3 cellular contexts compared by ENCODE assay signal in the genomic region with DNA sequence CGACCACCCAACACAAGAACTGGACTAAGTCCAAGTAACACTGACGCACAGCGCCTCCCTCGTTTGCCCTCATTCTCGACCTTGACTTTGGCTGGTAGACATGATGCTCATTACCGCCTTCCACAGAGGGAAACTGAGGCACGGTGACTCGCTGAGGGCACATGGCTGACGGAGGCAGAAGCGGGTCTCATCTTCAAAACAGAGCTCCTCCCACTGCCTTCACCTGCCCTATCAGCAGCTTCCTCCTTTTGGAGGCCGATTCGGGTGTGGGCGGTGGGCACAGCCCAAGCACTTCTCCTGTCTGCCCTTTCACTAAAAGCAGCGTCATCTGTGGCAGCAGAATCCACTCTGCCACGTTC.
TF ChIP-seq lines count a peak whose summit lies in the region.

No MANE protein-coding gene starts in this region.

TF ChIP-seq in SK-N-SH, 30 proteins besides CTCF, POLR2A, EP300 and RAD21 (continues in another document):
- TF ChIP-seq MEF2A (IDR thresholded peaks at IDR 0.05; ENCODE audit: borderline replicate concordance, low read depth) (no peak), FOXM1 (IDR thresholded peaks at IDR 0.05; ENCODE audit: low read depth) (no peak), CHD2 (IDR thresholded peaks at IDR 0.05; ENCODE audit: low read length, partially characterized antibody) (no peak), GABPA (IDR thresholded peaks at IDR 0.05; ENCODE audit: low read depth) (no peak), POLR2AphosphoS5 (IDR thresholded peaks at IDR 0.05; ENCODE audit: low read depth, low read length) (no peak), SIN3A (IDR thresholded peaks at IDR 0.05; ENCODE audit: borderline replicate concordance, low read depth, low read length) (no peak), RFX5 (IDR thresholded peaks at IDR 0.05; ENCODE audit: low read length) (no peak), FOXJ3 (CRISPR knock-in tag; IDR thresholded peaks at IDR 0.05) (no peak), GATA2 (CRISPR knock-in tag; IDR thresholded peaks at IDR 0.05) (no peak), FOSL2 (IDR thresholded peaks at IDR 0.05; ENCODE audit: borderline replicate concordance, low read depth) (no peak)
- TF ChIP-seq, protein P1, sequence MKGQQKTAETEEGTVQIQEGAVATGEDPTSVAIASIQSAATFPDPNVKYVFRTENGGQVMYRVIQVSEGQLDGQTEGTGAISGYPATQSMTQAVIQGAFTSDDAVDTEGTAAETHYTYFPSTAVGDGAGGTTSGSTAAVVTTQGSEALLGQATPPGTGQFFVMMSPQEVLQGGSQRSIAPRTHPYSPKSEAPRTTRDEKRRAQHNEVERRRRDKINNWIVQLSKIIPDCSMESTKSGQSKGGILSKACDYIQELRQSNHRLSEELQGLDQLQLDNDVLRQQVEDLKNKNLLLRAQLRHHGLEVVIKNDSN (IDR thresholded peaks at IDR 0.05; ENCODE audit: borderline replicate concordance, low read depth): no peak
- TF ChIP-seq, protein P2, sequence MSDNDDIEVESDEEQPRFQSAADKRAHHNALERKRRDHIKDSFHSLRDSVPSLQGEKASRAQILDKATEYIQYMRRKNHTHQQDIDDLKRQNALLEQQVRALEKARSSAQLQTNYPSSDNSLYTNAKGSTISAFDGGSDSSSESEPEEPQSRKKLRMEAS (IDR thresholded peaks at IDR 0.05; ENCODE audit: low read depth): no peak
- TF ChIP-seq, protein P3, sequence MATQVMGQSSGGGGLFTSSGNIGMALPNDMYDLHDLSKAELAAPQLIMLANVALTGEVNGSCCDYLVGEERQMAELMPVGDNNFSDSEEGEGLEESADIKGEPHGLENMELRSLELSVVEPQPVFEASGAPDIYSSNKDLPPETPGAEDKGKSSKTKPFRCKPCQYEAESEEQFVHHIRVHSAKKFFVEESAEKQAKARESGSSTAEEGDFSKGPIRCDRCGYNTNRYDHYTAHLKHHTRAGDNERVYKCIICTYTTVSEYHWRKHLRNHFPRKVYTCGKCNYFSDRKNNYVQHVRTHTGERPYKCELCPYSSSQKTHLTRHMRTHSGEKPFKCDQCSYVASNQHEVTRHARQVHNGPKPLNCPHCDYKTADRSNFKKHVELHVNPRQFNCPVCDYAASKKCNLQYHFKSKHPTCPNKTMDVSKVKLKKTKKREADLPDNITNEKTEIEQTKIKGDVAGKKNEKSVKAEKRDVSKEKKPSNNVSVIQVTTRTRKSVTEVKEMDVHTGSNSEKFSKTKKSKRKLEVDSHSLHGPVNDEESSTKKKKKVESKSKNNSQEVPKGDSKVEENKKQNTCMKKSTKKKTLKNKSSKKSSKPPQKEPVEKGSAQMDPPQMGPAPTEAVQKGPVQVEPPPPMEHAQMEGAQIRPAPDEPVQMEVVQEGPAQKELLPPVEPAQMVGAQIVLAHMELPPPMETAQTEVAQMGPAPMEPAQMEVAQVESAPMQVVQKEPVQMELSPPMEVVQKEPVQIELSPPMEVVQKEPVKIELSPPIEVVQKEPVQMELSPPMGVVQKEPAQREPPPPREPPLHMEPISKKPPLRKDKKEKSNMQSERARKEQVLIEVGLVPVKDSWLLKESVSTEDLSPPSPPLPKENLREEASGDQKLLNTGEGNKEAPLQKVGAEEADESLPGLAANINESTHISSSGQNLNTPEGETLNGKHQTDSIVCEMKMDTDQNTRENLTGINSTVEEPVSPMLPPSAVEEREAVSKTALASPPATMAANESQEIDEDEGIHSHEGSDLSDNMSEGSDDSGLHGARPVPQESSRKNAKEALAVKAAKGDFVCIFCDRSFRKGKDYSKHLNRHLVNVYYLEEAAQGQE (IDR thresholded peaks at IDR 0.05; ENCODE audit: low read depth, low read length): no peak
- TF ChIP-seq, protein P4, sequence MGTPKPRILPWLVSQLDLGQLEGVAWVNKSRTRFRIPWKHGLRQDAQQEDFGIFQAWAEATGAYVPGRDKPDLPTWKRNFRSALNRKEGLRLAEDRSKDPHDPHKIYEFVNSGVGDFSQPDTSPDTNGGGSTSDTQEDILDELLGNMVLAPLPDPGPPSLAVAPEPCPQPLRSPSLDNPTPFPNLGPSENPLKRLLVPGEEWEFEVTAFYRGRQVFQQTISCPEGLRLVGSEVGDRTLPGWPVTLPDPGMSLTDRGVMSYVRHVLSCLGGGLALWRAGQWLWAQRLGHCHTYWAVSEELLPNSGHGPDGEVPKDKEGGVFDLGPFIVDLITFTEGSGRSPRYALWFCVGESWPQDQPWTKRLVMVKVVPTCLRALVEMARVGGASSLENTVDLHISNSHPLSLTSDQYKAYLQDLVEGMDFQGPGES (IDR thresholded peaks at IDR 0.05; ENCODE audit: low read depth, low read length): no peak

TF ChIP-seq in SK-N-SH treated with all-trans-retinoic acid at 6 μM for 48 hours, 23 proteins besides CTCF, POLR2A, EP300 and RAD21:
- TF ChIP-seq TCF4 (CRISPR knock-in tag; IDR thresholded peaks at IDR 0.05; ENCODE audit: borderline replicate concordance): no peak
- no peak for TF ChIP-seq OSR1 (CRISPR knock-in tag; IDR thresholded peaks at IDR 0.05)
- no peak for TF ChIP-seq BACH2 (CRISPR knock-in tag; IDR thresholded peaks at IDR 0.05; ENCODE audit: borderline replicate concordance)
TF ChIP-seq in SK-N-SH treated with all-trans-retinoic acid at 6 μM for 48 hours: peak in this region for 0.

TF ChIP-seq in H1, 55 proteins besides CTCF, POLR2A, EP300 and RAD21:
- TF ChIP-seq, protein P2 (IDR thresholded peaks at IDR 0.05): peak; percentile 59
- no peak for TF ChIP-seq SP1 (IDR thresholded peaks at IDR 0.05; ENCODE audit: low read depth, low read length)
- TF ChIP-seq, protein P5, sequence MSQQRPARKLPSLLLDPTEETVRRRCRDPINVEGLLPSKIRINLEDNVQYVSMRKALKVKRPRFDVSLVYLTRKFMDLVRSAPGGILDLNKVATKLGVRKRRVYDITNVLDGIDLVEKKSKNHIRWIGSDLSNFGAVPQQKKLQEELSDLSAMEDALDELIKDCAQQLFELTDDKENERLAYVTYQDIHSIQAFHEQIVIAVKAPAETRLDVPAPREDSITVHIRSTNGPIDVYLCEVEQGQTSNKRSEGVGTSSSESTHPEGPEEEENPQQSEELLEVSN (IDR thresholded peaks at IDR 0.05): 0 out of 2 replicates have a peak, but pooled peaks have one; percentile 17
